In the genomic region with DNA sequence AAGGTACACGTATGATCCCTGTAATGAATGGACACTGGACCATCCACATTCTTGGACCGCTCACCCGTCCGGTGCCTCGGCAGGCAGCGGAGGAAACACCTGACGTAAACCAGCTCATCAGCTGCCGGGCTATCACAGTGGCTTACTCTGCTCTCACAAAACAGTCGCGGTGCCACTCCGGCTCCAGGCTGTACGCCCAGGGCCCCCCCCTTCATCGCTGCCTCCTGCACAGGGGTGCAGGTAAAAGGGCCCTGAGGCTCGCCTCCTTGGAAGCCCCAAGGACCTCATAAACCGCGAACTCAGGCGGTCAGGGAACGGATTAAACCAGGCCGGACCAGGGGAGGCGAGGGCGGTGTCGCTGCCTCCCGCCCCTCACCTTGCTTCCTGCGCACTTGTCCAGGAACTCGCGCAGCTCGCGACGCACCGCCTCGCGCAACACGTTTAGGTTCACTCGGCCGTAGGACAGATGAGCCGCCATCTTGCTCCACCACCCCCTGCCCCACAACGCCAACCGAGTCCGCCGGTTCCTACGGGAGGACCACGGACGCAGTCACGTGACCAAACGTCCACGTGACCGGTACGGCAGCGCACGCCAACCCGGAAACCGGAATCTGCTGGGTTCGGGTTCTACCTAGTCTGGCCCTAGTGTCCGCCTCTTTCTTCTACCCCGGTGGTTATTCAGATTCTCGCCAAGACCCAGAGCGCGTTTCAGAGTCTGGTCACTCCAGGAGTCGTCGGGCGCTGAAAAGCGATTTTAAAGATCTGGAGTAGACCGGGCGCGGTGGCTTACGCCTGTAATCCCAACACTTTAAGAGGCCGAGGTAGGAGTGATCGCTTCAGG, we compare ENCODE assay signal across 8 cellular contexts. TPM values are rescaled to one million over a fixed set of nuclear protein-coding genes. Genes with fewer than 3 reads are reported as not detected.
DNase-seq lines count a peak whose midpoint lies in the region; ATAC-seq and TF ChIP-seq lines count a peak whose summit lies in the region.

A gene (minus strand): TSS at position 564 of the 841 bp plus-strand sequence. CDS start 86 bp downstream, at position 478.

- DNase-seq in DMS53 (lab: John Stamatoyannopoulos, UW) (peak; percentile 99), KG1 (lab: John Stamatoyannopoulos, UW) (peak; percentile 94), erythroblast (lab: John Stamatoyannopoulos, UW) (peak; percentile 98 to 99), mucosa of gallbladder (ENCODE audit: low spot score) (peak; percentile 98)
- DNase-seq in activated T-cell treated with anti-CD3 and anti-CD28 coated beads, Interleukin-2, amount 50 U/mL, for 24 hours, result peak; percentile 95
- DNase-seq in stimulated activated CD8-positive, alpha-beta memory T cell treated with anti-CD3 and anti-CD28 coated beads, Interleukin-4, amount 100 ng/mL, for 24 hours (ENCODE audit: low read depth), result peak; percentile 91

- H3K36me3 Mint-ChIP-seq in activated T-cell treated with anti-CD3 and anti-CD28 coated beads, Interleukin-2, amount 50 U/mL, for 24 hours (ENCODE audit: low read depth), result peaks cover 44% of the 10 kb centered on the region

- H3K4me1 Mint-ChIP-seq in activated T-cell treated with anti-CD3 and anti-CD28 coated beads, Interleukin-2, amount 50 U/mL, for 24 hours (ENCODE audit: low read depth), result peaks cover 30% of the 10 kb centered on the region

- H3K9me3 Mint-ChIP-seq in activated T-cell treated with anti-CD3 and anti-CD28 coated beads, Interleukin-2, amount 50 U/mL, for 24 hours, result no peaks in the 10 kb centered on the region

- H3K4me3 Mint-ChIP-seq in activated T-cell treated with anti-CD3 and anti-CD28 coated beads, Interleukin-2, amount 50 U/mL, for 24 hours, result peak within 1 kb of the TSS; percentile 91

- peak; percentile 89 for ATAC-seq in GM21723 (IDR thresholded peaks at IDR 0.05; ENCODE audit: unreplicated experiment)

- H3K27me3 Mint-ChIP-seq in activated T-cell treated with anti-CD3 and anti-CD28 coated beads, Interleukin-2, amount 50 U/mL, for 24 hours, result peaks cover 2% of the 10 kb centered on the region

- H3K27ac Mint-ChIP-seq in activated T-cell treated with anti-CD3 and anti-CD28 coated beads, Interleukin-2, amount 50 U/mL, for 24 hours, result peak within 1 kb of the TSS; percentile 98

- peak; percentile 90 for TF ChIP-seq POLR2A in erythroblast (IDR thresholded peaks at IDR 0.05; ENCODE audit: low read length)

TF ChIP-seq in PFSK-1, 5 proteins besides CTCF, POLR2A, EP300 and RAD21:
- TF ChIP-seq, protein P1, sequence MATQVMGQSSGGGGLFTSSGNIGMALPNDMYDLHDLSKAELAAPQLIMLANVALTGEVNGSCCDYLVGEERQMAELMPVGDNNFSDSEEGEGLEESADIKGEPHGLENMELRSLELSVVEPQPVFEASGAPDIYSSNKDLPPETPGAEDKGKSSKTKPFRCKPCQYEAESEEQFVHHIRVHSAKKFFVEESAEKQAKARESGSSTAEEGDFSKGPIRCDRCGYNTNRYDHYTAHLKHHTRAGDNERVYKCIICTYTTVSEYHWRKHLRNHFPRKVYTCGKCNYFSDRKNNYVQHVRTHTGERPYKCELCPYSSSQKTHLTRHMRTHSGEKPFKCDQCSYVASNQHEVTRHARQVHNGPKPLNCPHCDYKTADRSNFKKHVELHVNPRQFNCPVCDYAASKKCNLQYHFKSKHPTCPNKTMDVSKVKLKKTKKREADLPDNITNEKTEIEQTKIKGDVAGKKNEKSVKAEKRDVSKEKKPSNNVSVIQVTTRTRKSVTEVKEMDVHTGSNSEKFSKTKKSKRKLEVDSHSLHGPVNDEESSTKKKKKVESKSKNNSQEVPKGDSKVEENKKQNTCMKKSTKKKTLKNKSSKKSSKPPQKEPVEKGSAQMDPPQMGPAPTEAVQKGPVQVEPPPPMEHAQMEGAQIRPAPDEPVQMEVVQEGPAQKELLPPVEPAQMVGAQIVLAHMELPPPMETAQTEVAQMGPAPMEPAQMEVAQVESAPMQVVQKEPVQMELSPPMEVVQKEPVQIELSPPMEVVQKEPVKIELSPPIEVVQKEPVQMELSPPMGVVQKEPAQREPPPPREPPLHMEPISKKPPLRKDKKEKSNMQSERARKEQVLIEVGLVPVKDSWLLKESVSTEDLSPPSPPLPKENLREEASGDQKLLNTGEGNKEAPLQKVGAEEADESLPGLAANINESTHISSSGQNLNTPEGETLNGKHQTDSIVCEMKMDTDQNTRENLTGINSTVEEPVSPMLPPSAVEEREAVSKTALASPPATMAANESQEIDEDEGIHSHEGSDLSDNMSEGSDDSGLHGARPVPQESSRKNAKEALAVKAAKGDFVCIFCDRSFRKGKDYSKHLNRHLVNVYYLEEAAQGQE (IDR thresholded peaks at IDR 0.05; ENCODE audit: insufficient read depth in 1 of 2, low read depth in 2 of 2, low read length in 2 of 2), result peak in 1 of 2 experiments; percentile 46; a peak in 3 of 4 replicates
- TF ChIP-seq POLR2AphosphoS5 (IDR thresholded peaks at IDR 0.05; ENCODE audit: low read depth, low read length), result peak; percentile 69; the same call in 1 of the 2 replicates
- peak; percentile 89 for TF ChIP-seq TAF1 (IDR thresholded peaks at IDR 0.05; ENCODE audit: borderline replicate concordance, insufficient read depth, low read length)
- TF ChIP-seq SIN3A (IDR thresholded peaks at IDR 0.05; ENCODE audit: borderline replicate concordance, insufficient read depth, low read length), result peak; percentile 98
- peak; percentile 95 for TF ChIP-seq FOXP2 (optimal IDR thresholded peaks at IDR 0.05; ENCODE audit: borderline replicate concordance, extremely low read depth, extremely low read length, insufficient read depth)
TF ChIP-seq in PFSK-1: peak in this region for 5.

RNA-seq across cellular contexts. Expression of the gene that starts here (rescaled TPM):
- polyA plus RNA-seq in PFSK-1 (2012; ENCODE audit: insufficient read length, low read depth), result 20.0 TPM
- 18.7 TPM for total RNA-seq in mucosa of gallbladder

Comparison
In these comparisons a context has a peak if more than half of its experiments do, and no peak if none do; other contexts are left out.
1. Peak in every context shown above with its lines: DNase-seq and ATAC-seq.